8 cellular contexts compared by ENCODE assay signal in genomic region chr19:12092065-12092867, GRCh38. TPM values are rescaled to one million over a fixed set of nuclear protein-coding genes. Genes with fewer than 3 reads are reported as not detected.
DNase-seq lines count a peak whose midpoint lies in the region; ATAC-seq and TF ChIP-seq lines count a peak whose summit lies in the region.

No MANE protein-coding gene starts in this region.

- WGBS in body of pancreas, 2 donors, result 2 to 9% methylated on average over 21 to 41 of the region's 53 CpGs

- H3K36me3 ChIP-seq in body of pancreas (replicated peaks in 1 of 2; ENCODE audit: insufficient read depth in 1 of 2, low read depth in 2 of 2), result peaks cover 0 to 3% of the 10 kb centered on the region in 2 donors

- peak in 2 of 3 donors; percentile 41 to 48 for TF ChIP-seq POLR2A in body of pancreas (IDR thresholded peaks at IDR 0.05)

- peak; percentile 70 for ATAC-seq in HG02840 (IDR thresholded peaks at IDR 0.05; ENCODE audit: low FRiP score, unreplicated experiment)
- peak; percentile 94 for ATAC-seq in body of pancreas
- ATAC-seq in HG03442 (IDR thresholded peaks at IDR 0.05; ENCODE audit: unreplicated experiment), result no peak
- no peak for ATAC-seq in HG02970 (IDR thresholded peaks at IDR 0.05; ENCODE audit: low FRiP score, unreplicated experiment)

- no peaks in the 10 kb centered on the region for H3K9me3 ChIP-seq in body of pancreas

- TF ChIP-seq CTCF in body of pancreas (IDR thresholded peaks at IDR 0.05) (no peak), retinal pigment epithelial cell (conservative IDR thresholded peaks at IDR 0.05; ENCODE audit: low read depth, low read length) (no peak)

- H3K27me3 ChIP-seq in body of pancreas, result no peaks in the 10 kb centered on the region

- intact Hi-C loops in body of pancreas (cut with DNase I), result no loop called here

- peak overlapping the region in 3 of 4 donors; percentile 6 to 72 (median 62) for H3K27ac ChIP-seq in body of pancreas

- DNase-seq in DMS53 (lab: John Stamatoyannopoulos, UW) (peak; percentile 60), T-helper 22 cell (ENCODE audit: low read depth) (peak; percentile 2), body of pancreas (peak; percentile 78 to 90 (median 84)), retinal pigment epithelial cell (ENCODE audit: low read depth) (peak; percentile 64)

- peaks cover 5% of the 10 kb centered on the region for H3K4me1 ChIP-seq in body of pancreas

- peak overlapping the region; percentile 19 to 55 for H3K4me3 ChIP-seq in body of pancreas
- peak overlapping the region; percentile 89 for H3K4me3 ChIP-seq in iPS-11a (ENCODE audit: low read depth, low read length)
- H3K4me3 ChIP-seq in retinal pigment epithelial cell (ENCODE audit: low read length), result peak overlapping the region; percentile 75

RNA-seq across cellular contexts. Expression of gene ZNF844, which starts 27.7 kb away (rescaled TPM):
- total RNA-seq in body of pancreas, result 1 to 10 TPM; 4.3 to 6.0 TPM

RNA-seq across cellular contexts. Expression of gene ZNF878, which starts 39.5 kb away (rescaled TPM):
- 1 to 10 TPM in 1 of 2 donors, under 1 TPM in 1; 0.26 to 4.0 TPM for total RNA-seq in body of pancreas

RNA-seq across cellular contexts. Expression of gene ZNF20, which starts 47.9 kb away (rescaled TPM):
- total RNA-seq in body of pancreas, result 1 to 10 TPM in 1 of 2 donors, under 1 TPM in 1; 0.66 to 4.9 TPM

RNA-seq across cellular contexts. Expression of gene ZNF433, which starts 56.8 kb away (rescaled TPM):
- total RNA-seq in body of pancreas, result 1 to 10 TPM; 9.1 to 9.2 TPM

Comparison
In these comparisons a context has a peak if more than half of its experiments do, and no peak if none do; other contexts are left out.
1. DNase-seq: peak in every context shown above with its lines; median percentile 84 in body of pancreas; 64 in retinal pigment epithelial cell; 60 in DMS53; 2 in T-helper 22 cell.
2. ATAC-seq: peak in HG02840 (single experiment) and body of pancreas (single experiment); none in HG03442 (single experiment) and HG02970 (single experiment).
3. H3K4me3 ChIP-seq: peak in every context shown above with its lines; median percentile 89 in iPS-11a; 75 in retinal pigment epithelial cell; 37 in body of pancreas.